25 cellular contexts compared by ENCODE assay signal in genomic region chr5:1393571-1394501, GRCh38. TPM values are rescaled to one million over a fixed set of nuclear protein-coding genes. Genes with fewer than 3 reads are reported as not detected.
"Had no signal": no experiment of that assay in that cellular context is flagged by ENCODE, and none has a peak within 500 bp of the region (broad histone marks: within the 10 kb centered on the region; RNA-seq: fewer than 3 reads in every experiment).

No MANE protein-coding gene starts in this region.

- H3K27ac ChIP-seq: colonic mucosa, heart left ventricle, pancreas, right lobe of liver, testis, tibial nerve, upper lobe of right lung, vagina had no signal

- H3K4me1 ChIP-seq: colonic mucosa, heart left ventricle, pancreas, right lobe of liver, testis, tibial nerve, upper lobe of right lung, vagina had no signal

- H3K4me3 ChIP-seq: colonic mucosa, heart left ventricle, pancreas, right lobe of liver, testis, tibial nerve, upper lobe of right lung, vagina had no signal

- H3K36me3 ChIP-seq: colonic mucosa, heart left ventricle, pancreas, right lobe of liver, tibial nerve, upper lobe of right lung, vagina had no signal

- H3K27me3 ChIP-seq: colonic mucosa, pancreas, right lobe of liver, testis, vagina had no signal

- H3K27ac Mint-ChIP-seq: naive thymus-derived CD4-positive, alpha-beta T cell; nephron progenitor cell; progenitor cell of endocrine pancreas; stimulated activated effector memory CD8-positive, alpha-beta T cell treated with anti-CD3 and anti-CD28 coated beads, Interleukin-12 subunit alpha, Interleukin-12 subunit beta, amount 100 ng/mL, for 72 hours had no signal

- DNase-seq: cerebellar nuclear complex; colonic mucosa; dermis blood vessel endothelial cell; erythroblast; foreskin melanocyte; islet precursor cell; mammary epithelial cell; naive thymus-derived CD4-positive, alpha-beta T cell; nephron progenitor cell; pancreas; stimulated activated CD4-positive, alpha-beta T cell treated with anti-CD3 and anti-CD28 coated beads, Interleukin-4, amount 100 ng/mL, for 1 hour; stimulated activated CD8-positive, alpha-beta memory T cell treated with anti-CD3 and anti-CD28 coated beads, Interleukin-4, amount 100 ng/mL, for 48 hours; stimulated activated naive CD8-positive, alpha-beta T cell treated with anti-CD3 and anti-CD28 coated beads, Interleukin-15, Interleukin-2, amounts not matched to agents 100 U/mL and 50 U/mL, for 24 hours; testis; upper lobe of right lung had no signal

- ATAC-seq: pancreas; stimulated activated effector memory CD8-positive, alpha-beta T cell treated with anti-CD3 and anti-CD28 coated beads, Interleukin-12 subunit alpha, Interleukin-12 subunit beta, amount 100 ng/mL, for 72 hours; stimulated activated naive CD8-positive, alpha-beta T cell treated with anti-CD3 and anti-CD28 coated beads, Interleukin-15, Interleukin-2, amounts not matched to agents 100 U/mL and 50 U/mL, for 24 hours had no signal

- H3K9me3 ChIP-seq: colonic mucosa, pancreas, right lobe of liver, testis, upper lobe of right lung, vagina had no signal

- H3K4me1 Mint-ChIP-seq: stimulated activated effector memory CD8-positive, alpha-beta T cell treated with anti-CD3 and anti-CD28 coated beads, Interleukin-12 subunit alpha, Interleukin-12 subunit beta, amount 100 ng/mL, for 72 hours had no signal

- H3K36me3 Mint-ChIP-seq: naive thymus-derived CD4-positive, alpha-beta T cell; stimulated activated effector memory CD8-positive, alpha-beta T cell treated with anti-CD3 and anti-CD28 coated beads, Interleukin-12 subunit alpha, Interleukin-12 subunit beta, amount 100 ng/mL, for 72 hours had no signal

- H3K4me3 Mint-ChIP-seq: naive thymus-derived CD4-positive, alpha-beta T cell; nephron progenitor cell; stimulated activated effector memory CD8-positive, alpha-beta T cell treated with anti-CD3 and anti-CD28 coated beads, Interleukin-12 subunit alpha, Interleukin-12 subunit beta, amount 100 ng/mL, for 72 hours had no signal

RNA-seq across cellular contexts. Expression of gene SLC6A3, which starts 51.4 kb away (rescaled TPM):
- total RNA-seq: colonic mucosa, dermis blood vessel endothelial cell, endothelial cell of umbilical vein, liver, mammary epithelial cell, mesenteric fat pad, mononuclear cell, pancreas, progenitor cell of endocrine pancreas, right lobe of liver had no signal
- polyA plus RNA-seq: endothelial cell of umbilical vein; liver; mammary epithelial cell; naive thymus-derived CD4-positive, alpha-beta T cell; pancreas had no signal
